ENCODE assay signal across 25 cellular contexts in the genomic region with DNA sequence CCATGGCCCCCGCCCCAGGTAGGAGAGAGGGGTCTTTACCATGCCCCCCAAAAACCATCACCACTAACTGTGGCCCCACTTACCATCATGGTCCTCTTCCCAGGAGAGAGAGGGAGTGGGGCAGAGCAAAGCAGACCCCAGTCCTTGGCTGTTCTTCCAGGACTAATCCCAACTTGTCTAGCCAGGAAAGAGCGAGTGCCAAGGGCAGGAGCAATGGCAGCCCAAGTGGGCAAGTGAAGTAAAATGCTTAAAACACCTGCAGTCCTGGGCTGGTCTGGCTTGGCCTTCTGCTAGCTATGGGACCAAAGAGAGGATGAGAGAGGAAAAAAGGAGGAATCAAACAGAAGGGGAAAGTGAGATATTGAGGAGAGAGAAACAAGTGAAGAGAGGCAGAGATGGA.
"Had no signal": no experiment of that assay in that cellular context is flagged by ENCODE, and none has a peak within 500 bp of the region (broad histone marks: within the 10 kb centered on the region; RNA-seq: fewer than 3 reads in every experiment).

No MANE protein-coding gene starts in this region.

- H3K4me3 ChIP-seq: hepatocyte, left ventricle myocardium inferior, lower lobe of right lung, pancreas, smooth muscle cell, stomach, thoracic aorta had no signal

- H3K4me1 ChIP-seq: left ventricle myocardium inferior, lower lobe of right lung, pancreas had no signal

- H2AFZ ChIP-seq: hepatocyte had no signal

- FAIRE-seq: colon, endothelial cell of umbilical vein, kidney, pancreas had no signal

- H3K27me3 ChIP-seq: hepatocyte, pancreas, stomach had no signal

- H3K9me3 Mint-ChIP-seq: dendritic cell treated with granulocyte-macrophage colony-stimulating factor and Interleukin-4, amounts not matched to agents 40 ng/mL and 50 ng/mL, for 4 days; effector memory CD8-positive, alpha-beta T cell; mesothelial cell of epicardium; natural killer cell; neural crest cell had no signal

- H3K79me2 ChIP-seq: hepatocyte had no signal

- H3K27me3 Mint-ChIP-seq: dendritic cell treated with granulocyte-macrophage colony-stimulating factor and Interleukin-4, amounts not matched to agents 40 ng/mL and 50 ng/mL, for 4 days; effector memory CD8-positive, alpha-beta T cell; memory B cell; progenitor cell of endocrine pancreas had no signal

- H3K27ac ChIP-seq: hepatocyte, left ventricle myocardium inferior, lower lobe of right lung, pancreas, stomach, thoracic aorta had no signal

- H3K36me3 Mint-ChIP-seq: natural killer cell had no signal

- H3K4me2 ChIP-seq: hepatocyte, smooth muscle cell had no signal

- H3K9me3 ChIP-seq: left ventricle myocardium inferior, lower lobe of right lung, pancreas, stomach, thoracic aorta had no signal

- H3K4me3 Mint-ChIP-seq: dendritic cell treated with granulocyte-macrophage colony-stimulating factor and Interleukin-4, amounts not matched to agents 40 ng/mL and 50 ng/mL, for 4 days; effector memory CD8-positive, alpha-beta T cell; memory B cell; mesothelial cell of epicardium; natural killer cell; neural crest cell had no signal

- ATAC-seq: effector memory CD8-positive, alpha-beta T cell; left cardiac atrium; lower lobe of right lung; natural killer cell; pancreas; right cardiac atrium had no signal

- H3K27ac Mint-ChIP-seq: dendritic cell treated with granulocyte-macrophage colony-stimulating factor and Interleukin-4, amounts not matched to agents 40 ng/mL and 50 ng/mL, for 4 days; effector memory CD8-positive, alpha-beta T cell; memory B cell; mesothelial cell of epicardium; natural killer cell; progenitor cell of endocrine pancreas had no signal

- H3K4me1 Mint-ChIP-seq: natural killer cell had no signal

- DNase-seq: effector memory CD8-positive, alpha-beta T cell; foreskin melanocyte; head of caudate nucleus; kidney; left cardiac atrium; left ventricle myocardium inferior; lower lobe of right lung; natural killer cell; nucleus accumbens; right cardiac atrium; stimulated activated CD4-positive, alpha-beta T cell treated with anti-CD3 and anti-CD28 coated beads, Interleukin-4, amount 100 ng/mL, for 1 hour; stimulated activated naive CD4-positive, alpha-beta T cell; stomach; substantia nigra had no signal
